2 cellular contexts compared by ENCODE assay signal in the genomic region with DNA sequence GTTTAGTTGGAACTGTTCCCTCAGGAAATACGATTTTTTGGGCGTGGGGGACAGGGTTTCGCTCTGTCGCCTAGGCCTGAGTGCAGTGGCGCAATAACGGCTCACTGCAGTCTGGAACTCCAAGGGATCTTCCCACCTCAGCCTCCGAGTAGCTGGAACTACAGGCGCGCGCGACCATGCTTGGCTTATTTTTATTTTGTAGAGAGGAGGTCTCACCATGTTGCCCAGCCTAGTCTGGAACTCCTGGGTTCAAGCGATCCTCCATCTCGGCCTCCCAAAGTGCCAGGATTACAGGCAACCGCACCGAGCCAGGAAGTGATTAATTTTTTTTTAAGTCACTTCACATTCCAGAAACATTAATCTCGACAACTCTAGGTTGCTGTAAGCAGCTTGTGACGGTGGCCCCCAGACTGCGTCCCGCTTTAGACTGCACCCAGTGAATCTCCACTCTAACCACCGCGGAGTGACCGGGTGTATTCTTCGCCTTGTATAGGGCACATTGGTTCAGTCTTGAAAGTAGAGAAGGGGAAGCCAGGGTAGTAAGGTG.
TF ChIP-seq lines count a peak whose summit lies in the region.

No MANE protein-coding gene starts in this region.

TF ChIP-seq in SK-N-SH, 30 proteins besides CTCF, POLR2A, EP300 and RAD21 (continued from another document):
- TF ChIP-seq, protein P1, sequence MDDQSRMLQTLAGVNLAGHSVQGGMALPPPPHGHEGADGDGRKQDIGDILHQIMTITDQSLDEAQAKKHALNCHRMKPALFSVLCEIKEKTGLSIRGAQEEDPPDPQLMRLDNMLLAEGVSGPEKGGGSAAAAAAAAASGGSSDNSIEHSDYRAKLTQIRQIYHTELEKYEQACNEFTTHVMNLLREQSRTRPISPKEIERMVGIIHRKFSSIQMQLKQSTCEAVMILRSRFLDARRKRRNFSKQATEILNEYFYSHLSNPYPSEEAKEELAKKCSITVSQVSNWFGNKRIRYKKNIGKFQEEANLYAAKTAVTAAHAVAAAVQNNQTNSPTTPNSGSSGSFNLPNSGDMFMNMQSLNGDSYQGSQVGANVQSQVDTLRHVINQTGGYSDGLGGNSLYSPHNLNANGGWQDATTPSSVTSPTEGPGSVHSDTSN (IDR thresholded peaks at IDR 0.05), result no peak
- TF ChIP-seq CHD2 (IDR thresholded peaks at IDR 0.05; ENCODE audit: low read length, partially characterized antibody), result no peak
- TF ChIP-seq TEAD4 (IDR thresholded peaks at IDR 0.05; ENCODE audit: borderline replicate concordance, insufficient read depth), result no peak
- no peak for TF ChIP-seq ELF1 (IDR thresholded peaks at IDR 0.05)
- TF ChIP-seq MXI1 (IDR thresholded peaks at IDR 0.05; ENCODE audit: low read depth, low read length), result no peak
- TF ChIP-seq, protein P2, sequence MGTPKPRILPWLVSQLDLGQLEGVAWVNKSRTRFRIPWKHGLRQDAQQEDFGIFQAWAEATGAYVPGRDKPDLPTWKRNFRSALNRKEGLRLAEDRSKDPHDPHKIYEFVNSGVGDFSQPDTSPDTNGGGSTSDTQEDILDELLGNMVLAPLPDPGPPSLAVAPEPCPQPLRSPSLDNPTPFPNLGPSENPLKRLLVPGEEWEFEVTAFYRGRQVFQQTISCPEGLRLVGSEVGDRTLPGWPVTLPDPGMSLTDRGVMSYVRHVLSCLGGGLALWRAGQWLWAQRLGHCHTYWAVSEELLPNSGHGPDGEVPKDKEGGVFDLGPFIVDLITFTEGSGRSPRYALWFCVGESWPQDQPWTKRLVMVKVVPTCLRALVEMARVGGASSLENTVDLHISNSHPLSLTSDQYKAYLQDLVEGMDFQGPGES (IDR thresholded peaks at IDR 0.05; ENCODE audit: low read depth, low read length), result no peak
- no peak for TF ChIP-seq MEF2A (IDR thresholded peaks at IDR 0.05; ENCODE audit: borderline replicate concordance, low read depth)
- TF ChIP-seq RCOR1 (IDR thresholded peaks at IDR 0.05; ENCODE audit: low read length), result no peak
- no peak for TF ChIP-seq TCF12 (IDR thresholded peaks at IDR 0.05)
- TF ChIP-seq, protein P3, sequence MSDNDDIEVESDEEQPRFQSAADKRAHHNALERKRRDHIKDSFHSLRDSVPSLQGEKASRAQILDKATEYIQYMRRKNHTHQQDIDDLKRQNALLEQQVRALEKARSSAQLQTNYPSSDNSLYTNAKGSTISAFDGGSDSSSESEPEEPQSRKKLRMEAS (IDR thresholded peaks at IDR 0.05; ENCODE audit: low read depth), result no peak
- TF ChIP-seq RXRA (IDR thresholded peaks at IDR 0.05; ENCODE audit: borderline replicate concordance, low read depth), result no peak
- TF ChIP-seq, protein P4, sequence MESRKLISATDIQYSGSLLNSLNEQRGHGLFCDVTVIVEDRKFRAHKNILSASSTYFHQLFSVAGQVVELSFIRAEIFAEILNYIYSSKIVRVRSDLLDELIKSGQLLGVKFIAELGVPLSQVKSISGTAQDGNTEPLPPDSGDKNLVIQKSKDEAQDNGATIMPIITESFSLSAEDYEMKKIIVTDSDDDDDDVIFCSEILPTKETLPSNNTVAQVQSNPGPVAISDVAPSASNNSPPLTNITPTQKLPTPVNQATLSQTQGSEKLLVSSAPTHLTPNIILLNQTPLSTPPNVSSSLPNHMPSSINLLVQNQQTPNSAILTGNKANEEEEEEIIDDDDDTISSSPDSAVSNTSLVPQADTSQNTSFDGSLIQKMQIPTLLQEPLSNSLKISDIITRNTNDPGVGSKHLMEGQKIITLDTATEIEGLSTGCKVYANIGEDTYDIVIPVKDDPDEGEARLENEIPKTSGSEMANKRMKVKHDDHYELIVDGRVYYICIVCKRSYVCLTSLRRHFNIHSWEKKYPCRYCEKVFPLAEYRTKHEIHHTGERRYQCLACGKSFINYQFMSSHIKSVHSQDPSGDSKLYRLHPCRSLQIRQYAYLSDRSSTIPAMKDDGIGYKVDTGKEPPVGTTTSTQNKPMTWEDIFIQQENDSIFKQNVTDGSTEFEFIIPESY (IDR thresholded peaks at IDR 0.05; ENCODE audit: borderline replicate concordance, low read depth), result no peak
- no peak for TF ChIP-seq JUND (IDR thresholded peaks at IDR 0.05)
- TF ChIP-seq, protein P5, sequence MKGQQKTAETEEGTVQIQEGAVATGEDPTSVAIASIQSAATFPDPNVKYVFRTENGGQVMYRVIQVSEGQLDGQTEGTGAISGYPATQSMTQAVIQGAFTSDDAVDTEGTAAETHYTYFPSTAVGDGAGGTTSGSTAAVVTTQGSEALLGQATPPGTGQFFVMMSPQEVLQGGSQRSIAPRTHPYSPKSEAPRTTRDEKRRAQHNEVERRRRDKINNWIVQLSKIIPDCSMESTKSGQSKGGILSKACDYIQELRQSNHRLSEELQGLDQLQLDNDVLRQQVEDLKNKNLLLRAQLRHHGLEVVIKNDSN (IDR thresholded peaks at IDR 0.05; ENCODE audit: borderline replicate concordance, low read depth), result no peak
- no peak for TF ChIP-seq NFIC (IDR thresholded peaks at IDR 0.05; ENCODE audit: borderline replicate concordance)
TF ChIP-seq in SK-N-SH: peak in this region for 0.

TF ChIP-seq in SK-N-SH treated with all-trans-retinoic acid at 6 μM for 48 hours, 23 proteins besides CTCF, POLR2A, EP300 and RAD21 (continued from another document):
- TF ChIP-seq, protein P6, sequence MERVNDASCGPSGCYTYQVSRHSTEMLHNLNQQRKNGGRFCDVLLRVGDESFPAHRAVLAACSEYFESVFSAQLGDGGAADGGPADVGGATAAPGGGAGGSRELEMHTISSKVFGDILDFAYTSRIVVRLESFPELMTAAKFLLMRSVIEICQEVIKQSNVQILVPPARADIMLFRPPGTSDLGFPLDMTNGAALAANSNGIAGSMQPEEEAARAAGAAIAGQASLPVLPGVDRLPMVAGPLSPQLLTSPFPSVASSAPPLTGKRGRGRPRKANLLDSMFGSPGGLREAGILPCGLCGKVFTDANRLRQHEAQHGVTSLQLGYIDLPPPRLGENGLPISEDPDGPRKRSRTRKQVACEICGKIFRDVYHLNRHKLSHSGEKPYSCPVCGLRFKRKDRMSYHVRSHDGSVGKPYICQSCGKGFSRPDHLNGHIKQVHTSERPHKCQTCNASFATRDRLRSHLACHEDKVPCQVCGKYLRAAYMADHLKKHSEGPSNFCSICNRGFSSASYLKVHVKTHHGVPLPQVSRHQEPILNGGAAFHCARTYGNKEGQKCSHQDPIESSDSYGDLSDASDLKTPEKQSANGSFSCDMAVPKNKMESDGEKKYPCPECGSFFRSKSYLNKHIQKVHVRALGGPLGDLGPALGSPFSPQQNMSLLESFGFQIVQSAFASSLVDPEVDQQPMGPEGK (CRISPR knock-in tag; IDR thresholded peaks at IDR 0.05; ENCODE audit: borderline replicate concordance), result no peak
- TF ChIP-seq ESRRG (CRISPR knock-in tag; IDR thresholded peaks at IDR 0.05), result no peak
- TF ChIP-seq BACH2 (CRISPR knock-in tag; IDR thresholded peaks at IDR 0.05; ENCODE audit: borderline replicate concordance), result no peak
- no peak for TF ChIP-seq ZFP3 (CRISPR knock-in tag; IDR thresholded peaks at IDR 0.05)
- no peak for TF ChIP-seq TOX (CRISPR knock-in tag; IDR thresholded peaks at IDR 0.05; ENCODE audit: borderline replicate concordance)
- no peak for TF ChIP-seq ZC3H10 (CRISPR knock-in tag; IDR thresholded peaks at IDR 0.05)
- TF ChIP-seq SNAI2 (CRISPR knock-in tag; IDR thresholded peaks at IDR 0.05), result no peak
- TF ChIP-seq PPARA (CRISPR knock-in tag; IDR thresholded peaks at IDR 0.05; ENCODE audit: borderline replicate concordance), result no peak
- no peak for TF ChIP-seq ARNTL (CRISPR knock-in tag; IDR thresholded peaks at IDR 0.05; ENCODE audit: borderline replicate concordance, low read depth)
- TF ChIP-seq ZFP30 (CRISPR knock-in tag; IDR thresholded peaks at IDR 0.05), result no peak
- TF ChIP-seq, protein P7, sequence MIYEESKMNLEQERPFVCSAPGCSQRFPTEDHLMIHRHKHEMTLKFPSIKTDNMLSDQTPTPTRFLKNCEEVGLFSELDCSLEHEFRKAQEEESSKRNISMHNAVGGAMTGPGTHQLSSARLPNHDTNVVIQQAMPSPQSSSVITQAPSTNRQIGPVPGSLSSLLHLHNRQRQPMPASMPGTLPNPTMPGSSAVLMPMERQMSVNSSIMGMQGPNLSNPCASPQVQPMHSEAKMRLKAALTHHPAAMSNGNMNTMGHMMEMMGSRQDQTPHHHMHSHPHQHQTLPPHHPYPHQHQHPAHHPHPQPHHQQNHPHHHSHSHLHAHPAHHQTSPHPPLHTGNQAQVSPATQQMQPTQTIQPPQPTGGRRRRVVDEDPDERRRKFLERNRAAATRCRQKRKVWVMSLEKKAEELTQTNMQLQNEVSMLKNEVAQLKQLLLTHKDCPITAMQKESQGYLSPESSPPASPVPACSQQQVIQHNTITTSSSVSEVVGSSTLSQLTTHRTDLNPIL (CRISPR knock-in tag; IDR thresholded peaks at IDR 0.05; ENCODE audit: low read depth), result no peak
- TF ChIP-seq, protein P8, sequence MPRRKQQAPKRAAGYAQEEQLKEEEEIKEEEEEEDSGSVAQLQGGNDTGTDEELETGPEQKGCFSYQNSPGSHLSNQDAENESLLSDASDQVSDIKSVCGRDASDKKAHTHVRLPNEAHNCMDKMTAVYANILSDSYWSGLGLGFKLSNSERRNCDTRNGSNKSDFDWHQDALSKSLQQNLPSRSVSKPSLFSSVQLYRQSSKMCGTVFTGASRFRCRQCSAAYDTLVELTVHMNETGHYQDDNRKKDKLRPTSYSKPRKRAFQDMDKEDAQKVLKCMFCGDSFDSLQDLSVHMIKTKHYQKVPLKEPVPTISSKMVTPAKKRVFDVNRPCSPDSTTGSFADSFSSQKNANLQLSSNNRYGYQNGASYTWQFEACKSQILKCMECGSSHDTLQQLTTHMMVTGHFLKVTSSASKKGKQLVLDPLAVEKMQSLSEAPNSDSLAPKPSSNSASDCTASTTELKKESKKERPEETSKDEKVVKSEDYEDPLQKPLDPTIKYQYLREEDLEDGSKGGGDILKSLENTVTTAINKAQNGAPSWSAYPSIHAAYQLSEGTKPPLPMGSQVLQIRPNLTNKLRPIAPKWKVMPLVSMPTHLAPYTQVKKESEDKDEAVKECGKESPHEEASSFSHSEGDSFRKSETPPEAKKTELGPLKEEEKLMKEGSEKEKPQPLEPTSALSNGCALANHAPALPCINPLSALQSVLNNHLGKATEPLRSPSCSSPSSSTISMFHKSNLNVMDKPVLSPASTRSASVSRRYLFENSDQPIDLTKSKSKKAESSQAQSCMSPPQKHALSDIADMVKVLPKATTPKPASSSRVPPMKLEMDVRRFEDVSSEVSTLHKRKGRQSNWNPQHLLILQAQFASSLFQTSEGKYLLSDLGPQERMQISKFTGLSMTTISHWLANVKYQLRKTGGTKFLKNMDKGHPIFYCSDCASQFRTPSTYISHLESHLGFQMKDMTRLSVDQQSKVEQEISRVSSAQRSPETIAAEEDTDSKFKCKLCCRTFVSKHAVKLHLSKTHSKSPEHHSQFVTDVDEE (CRISPR knock-in tag; IDR thresholded peaks at IDR 0.05), result no peak
- no peak for TF ChIP-seq ISL1 (CRISPR knock-in tag; IDR thresholded peaks at IDR 0.05)
- TF ChIP-seq, protein P9, sequence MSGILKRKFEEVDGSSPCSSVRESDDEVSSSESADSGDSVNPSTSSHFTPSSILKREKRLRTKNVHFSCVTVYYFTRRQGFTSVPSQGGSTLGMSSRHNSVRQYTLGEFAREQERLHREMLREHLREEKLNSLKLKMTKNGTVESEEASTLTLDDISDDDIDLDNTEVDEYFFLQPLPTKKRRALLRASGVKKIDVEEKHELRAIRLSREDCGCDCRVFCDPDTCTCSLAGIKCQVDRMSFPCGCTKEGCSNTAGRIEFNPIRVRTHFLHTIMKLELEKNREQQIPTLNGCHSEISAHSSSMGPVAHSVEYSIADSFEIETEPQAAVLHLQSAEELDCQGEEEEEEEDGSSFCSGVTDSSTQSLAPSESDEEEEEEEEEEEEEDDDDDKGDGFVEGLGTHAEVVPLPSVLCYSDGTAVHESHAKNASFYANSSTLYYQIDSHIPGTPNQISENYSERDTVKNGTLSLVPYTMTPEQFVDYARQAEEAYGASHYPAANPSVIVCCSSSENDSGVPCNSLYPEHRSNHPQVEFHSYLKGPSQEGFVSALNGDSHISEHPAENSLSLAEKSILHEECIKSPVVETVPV (CRISPR knock-in tag; IDR thresholded peaks at IDR 0.05), result no peak
- no peak for TF ChIP-seq ZNF8 (CRISPR knock-in tag; IDR thresholded peaks at IDR 0.05)
- no peak for TF ChIP-seq TCF4 (CRISPR knock-in tag; IDR thresholded peaks at IDR 0.05; ENCODE audit: borderline replicate concordance)
